22 cellular contexts compared by ENCODE assay signal in genomic region chr13:50575138-50575537, GRCh38.
"Had no signal": no experiment of that assay in that cellular context is flagged by ENCODE, and none has a peak within 500 bp of the region (broad histone marks: within the 10 kb centered on the region; RNA-seq: fewer than 3 reads in every experiment).

No MANE protein-coding gene starts in this region.

- H3K27ac ChIP-seq: body of pancreas, PC-9 had no signal

- DNase-seq: activated B cell treated with CpG ODN at 0.5 μM for 24 hours; activated CD4-positive, alpha-beta T cell treated with anti-CD3 and anti-CD28 coated beads for 1 hour; activated CD4-positive, alpha-beta T cell treated with anti-CD3 and anti-CD28 coated beads, Interleukin-2, amount 50 U/mL, for 1 hour; activated CD8-positive, alpha-beta memory T cell treated with anti-CD3 and anti-CD28 coated beads, Interleukin-2, amount 50 U/mL, for 4 hours; activated CD8-positive, alpha-beta T cell treated with anti-CD3 and anti-CD28 coated beads for 36 hours; activated effector memory CD4-positive, alpha-beta T cell treated with Interleukin-2 at 50 U/mL for 16 hours; activated naive CD4-positive, alpha-beta T cell; aorta; body of pancreas; MV-4-11; NCI-H1092 treated with DMSO at 0.1 percent for 48 hours; NCI-H1417 treated with DMSO at 0.1 percent for 48 hours; NCI-H1694; NCI-H2029; NCI-H510A treated with DMSO at 0.1 percent for 48 hours; PC-9; SHP77 treated with DMSO at 0.1 percent for 48 hours; T-helper 17 cell; T-helper 9 cell had no signal

- H3K27me3 Mint-ChIP-seq: activated B cell treated with CpG ODN at 0.5 μM for 24 hours; central memory CD8-positive, alpha-beta T cell; T-helper 17 cell had no signal

- H3K9me3 ChIP-seq: body of pancreas, MG63 had no signal

- H3K4me2 ChIP-seq: PC-9 had no signal

- H3K27ac Mint-ChIP-seq: activated B cell treated with CpG ODN at 0.5 μM for 24 hours; activated CD8-positive, alpha-beta T cell treated with anti-CD3 and anti-CD28 coated beads for 36 hours; activated naive CD4-positive, alpha-beta T cell treated with anti-CD3 and anti-CD28 coated beads, Interleukin-2, amount 50 U/mL, for 24 hours; T-helper 17 cell had no signal

- H3K4me1 Mint-ChIP-seq: activated naive CD4-positive, alpha-beta T cell treated with anti-CD3 and anti-CD28 coated beads, Interleukin-2, amount 50 U/mL, for 24 hours; central memory CD8-positive, alpha-beta T cell; T-helper 17 cell had no signal

- H2AFZ ChIP-seq: PC-9 had no signal

- H3K9me3 Mint-ChIP-seq: central memory CD8-positive, alpha-beta T cell had no signal

- H3K36me3 ChIP-seq: MG63 had no signal

- H3K4me3 Mint-ChIP-seq: activated B cell treated with CpG ODN at 0.5 μM for 24 hours; activated CD8-positive, alpha-beta T cell treated with anti-CD3 and anti-CD28 coated beads for 36 hours; activated naive CD4-positive, alpha-beta T cell treated with anti-CD3 and anti-CD28 coated beads, Interleukin-2, amount 50 U/mL, for 24 hours; central memory CD8-positive, alpha-beta T cell; T-helper 17 cell had no signal

- H3K4me3 ChIP-seq: body of pancreas, MG63, PC-9 had no signal

- H3K27me3 ChIP-seq: body of pancreas, MG63 had no signal

- H3K36me3 Mint-ChIP-seq: activated naive CD4-positive, alpha-beta T cell treated with anti-CD3 and anti-CD28 coated beads, Interleukin-2, amount 50 U/mL, for 24 hours had no signal

- ATAC-seq: activated CD8-positive, alpha-beta T cell treated with anti-CD3 and anti-CD28 coated beads for 36 hours; T-helper 17 cell had no signal
